Comparison of ENCODE assay signal across 13 cellular contexts in the genomic region with DNA sequence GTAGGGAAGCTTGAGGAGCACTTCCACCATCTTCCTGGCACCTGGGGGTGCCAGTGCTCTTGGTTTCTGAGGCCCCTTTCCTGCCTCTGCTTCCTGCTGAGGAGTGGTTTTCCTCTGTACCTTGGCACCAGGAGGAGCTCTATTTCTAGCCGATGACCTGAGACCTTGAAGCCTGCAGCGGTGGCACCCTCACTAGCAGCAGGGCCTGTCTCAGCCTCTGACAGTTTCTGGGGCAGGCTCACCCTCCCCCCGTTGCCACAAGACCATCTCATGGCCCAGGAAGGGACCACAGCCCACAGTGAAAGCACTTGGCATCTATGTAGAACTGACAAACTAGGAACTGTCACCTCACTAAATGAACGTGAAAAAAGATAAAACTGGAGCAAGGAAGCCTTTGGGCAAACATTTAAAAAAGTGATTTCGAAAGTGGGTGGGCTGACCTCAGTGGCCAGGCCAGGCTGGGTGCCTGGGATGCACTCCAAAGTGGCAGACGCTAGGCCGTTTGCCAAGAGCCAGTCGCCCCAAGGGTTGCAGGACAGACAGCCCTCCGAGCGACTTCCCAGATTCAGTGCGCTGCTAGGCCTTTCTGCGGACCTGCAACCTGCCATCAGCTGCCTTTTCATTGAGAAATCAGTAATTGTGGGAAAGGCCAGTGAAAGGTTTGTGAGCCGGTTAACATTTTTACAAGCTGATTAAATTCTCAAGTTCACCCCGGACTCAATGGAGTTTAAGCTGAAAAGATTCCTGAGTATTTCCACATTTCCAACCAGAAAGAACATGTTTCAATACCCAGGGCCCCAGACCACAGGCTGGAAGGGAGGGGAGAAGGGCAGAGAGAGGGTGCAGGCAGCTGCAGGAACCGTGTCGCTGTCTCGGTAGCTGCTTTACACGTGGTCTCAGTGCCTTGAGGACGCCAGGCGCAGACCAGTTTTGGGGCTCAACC.
A peak's percentile ranks its signal among the peaks of the same experiment; 100 is the strongest.
DNase-seq lines count a peak whose midpoint lies in the region; ATAC-seq, FAIRE-seq and TF ChIP-seq lines count a peak whose summit lies in the region.
"Had no signal": no experiment of that assay in that cellular context is flagged by ENCODE, and none has a peak within 500 bp of the region (broad histone marks: within the 10 kb centered on the region; RNA-seq: fewer than 3 reads in every experiment).

No MANE protein-coding gene starts in this region.

- no peaks in the 10 kb centered on the region for H4K20me1 ChIP-seq in BLaER1

- peak; percentile 63 for ATAC-seq in SK-N-SH treated with all-trans-retinoic acid at 6 μM for 48 hours
- ATAC-seq in Right ventricle myocardium superior (ENCODE audit: poor library complexity) = peak; percentile 96
- ATAC-seq in pancreas = peak in 3 of 4 donors; percentile 31 to 56 (median 36)
- ATAC-seq: body of pancreas; naive thymus-derived CD4-positive, alpha-beta T cell had no signal

- intact Hi-C loops in Right ventricle myocardium superior (cut with DNase I) = loop anchor here (10.0 kb wide), 1 partner anchor 436 kb away; no protein-coding TSS in a partner anchor
- intact Hi-C loops in pancreas (cut with DNase I) = no loop called here

- no peak for FAIRE-seq in pancreas (lab: Jason Lieb, UNC)

- peak overlapping the region; percentile 22; the same call in 1 of the 2 replicates for H3K4me2 ChIP-seq in BLaER1

- H3K27ac ChIP-seq in BLaER1 = no peak overlapping the region
- H3K27ac ChIP-seq in pancreas = no peak overlapping the region
- H3K27ac ChIP-seq: body of pancreas had no signal

- H3K36me3 ChIP-seq in BLaER1 = no peaks in the 10 kb centered on the region
- no peaks in the 10 kb centered on the region for H3K36me3 ChIP-seq in pancreas
- H3K36me3 ChIP-seq: spleen had no signal

- DNase-seq in Right ventricle myocardium superior (peak; percentile 73), pancreas (no peak), HCEC 1CT (no peak), cortex of kidney (lab: John Stamatoyannopoulos, UW) (no peak), NCI-H146 treated with DMSO at 0.1 percent for 48 hours (lab: John Stamatoyannopoulos, UW; ENCODE audit: unreplicated experiment) (no peak), NCI-H2107 (lab: John Stamatoyannopoulos, UW) (no peak)
- DNase-seq: activated T-cell treated with anti-CD3 and anti-CD28 coated beads for 4 hours; body of pancreas; naive thymus-derived CD4-positive, alpha-beta T cell; SHP77; spleen had no signal

- TF ChIP-seq CTCF in pancreas (IDR thresholded peaks at IDR 0.05) = no peak

- H3K27me3 ChIP-seq in BLaER1 (no peaks in the 10 kb centered on the region), pancreas (no peaks in the 10 kb centered on the region)
- H3K27me3 ChIP-seq: body of pancreas, spleen had no signal

- WGBS in pancreas, 2 donors = 65 to 66% methylated on average over 20 of the region's 20 CpGs

- H3K9ac ChIP-seq in BLaER1 = no peak overlapping the region

- no peak overlapping the region for H3K4me3 ChIP-seq in BLaER1
- no peak overlapping the region for H3K4me3 ChIP-seq in pancreas
- H3K4me3 ChIP-seq: body of pancreas, spleen had no signal

- H3K4me1 ChIP-seq in BLaER1 = no peaks in the 10 kb centered on the region; the same call in 1 of the 2 replicates
- no peaks in the 10 kb centered on the region for H3K4me1 ChIP-seq in pancreas
- H3K4me1 ChIP-seq: body of pancreas had no signal

- H3K9me3 ChIP-seq in BLaER1 (no peaks in the 10 kb centered on the region), pancreas (no peaks in the 10 kb centered on the region)
- H3K9me3 ChIP-seq: body of pancreas, spleen had no signal

TF ChIP-seq in SK-N-SH treated with all-trans-retinoic acid at 6 μM for 48 hours, 23 proteins besides CTCF, POLR2A, EP300 and RAD21:
- TF ChIP-seq TCF4 (CRISPR knock-in tag; IDR thresholded peaks at IDR 0.05; ENCODE audit: borderline replicate concordance) = no peak
- no peak for TF ChIP-seq SNAI2 (CRISPR knock-in tag; IDR thresholded peaks at IDR 0.05)
- TF ChIP-seq, protein P1, sequence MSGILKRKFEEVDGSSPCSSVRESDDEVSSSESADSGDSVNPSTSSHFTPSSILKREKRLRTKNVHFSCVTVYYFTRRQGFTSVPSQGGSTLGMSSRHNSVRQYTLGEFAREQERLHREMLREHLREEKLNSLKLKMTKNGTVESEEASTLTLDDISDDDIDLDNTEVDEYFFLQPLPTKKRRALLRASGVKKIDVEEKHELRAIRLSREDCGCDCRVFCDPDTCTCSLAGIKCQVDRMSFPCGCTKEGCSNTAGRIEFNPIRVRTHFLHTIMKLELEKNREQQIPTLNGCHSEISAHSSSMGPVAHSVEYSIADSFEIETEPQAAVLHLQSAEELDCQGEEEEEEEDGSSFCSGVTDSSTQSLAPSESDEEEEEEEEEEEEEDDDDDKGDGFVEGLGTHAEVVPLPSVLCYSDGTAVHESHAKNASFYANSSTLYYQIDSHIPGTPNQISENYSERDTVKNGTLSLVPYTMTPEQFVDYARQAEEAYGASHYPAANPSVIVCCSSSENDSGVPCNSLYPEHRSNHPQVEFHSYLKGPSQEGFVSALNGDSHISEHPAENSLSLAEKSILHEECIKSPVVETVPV (CRISPR knock-in tag; IDR thresholded peaks at IDR 0.05) = no peak
- no peak for TF ChIP-seq PATZ1 (CRISPR knock-in tag; IDR thresholded peaks at IDR 0.05; ENCODE audit: borderline replicate concordance)
- TF ChIP-seq ARNTL (CRISPR knock-in tag; IDR thresholded peaks at IDR 0.05; ENCODE audit: borderline replicate concordance, low read depth) = no peak
- no peak for TF ChIP-seq GLIS3 (CRISPR knock-in tag; IDR thresholded peaks at IDR 0.05)
- TF ChIP-seq ZC3H10 (CRISPR knock-in tag; IDR thresholded peaks at IDR 0.05) = no peak
- no peak for TF ChIP-seq ZFP30 (CRISPR knock-in tag; IDR thresholded peaks at IDR 0.05)
- no peak for TF ChIP-seq ISL1 (CRISPR knock-in tag; IDR thresholded peaks at IDR 0.05)
- no peak for TF ChIP-seq ESRRG (CRISPR knock-in tag; IDR thresholded peaks at IDR 0.05)
- TF ChIP-seq, protein P2, sequence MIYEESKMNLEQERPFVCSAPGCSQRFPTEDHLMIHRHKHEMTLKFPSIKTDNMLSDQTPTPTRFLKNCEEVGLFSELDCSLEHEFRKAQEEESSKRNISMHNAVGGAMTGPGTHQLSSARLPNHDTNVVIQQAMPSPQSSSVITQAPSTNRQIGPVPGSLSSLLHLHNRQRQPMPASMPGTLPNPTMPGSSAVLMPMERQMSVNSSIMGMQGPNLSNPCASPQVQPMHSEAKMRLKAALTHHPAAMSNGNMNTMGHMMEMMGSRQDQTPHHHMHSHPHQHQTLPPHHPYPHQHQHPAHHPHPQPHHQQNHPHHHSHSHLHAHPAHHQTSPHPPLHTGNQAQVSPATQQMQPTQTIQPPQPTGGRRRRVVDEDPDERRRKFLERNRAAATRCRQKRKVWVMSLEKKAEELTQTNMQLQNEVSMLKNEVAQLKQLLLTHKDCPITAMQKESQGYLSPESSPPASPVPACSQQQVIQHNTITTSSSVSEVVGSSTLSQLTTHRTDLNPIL (CRISPR knock-in tag; IDR thresholded peaks at IDR 0.05; ENCODE audit: low read depth) = no peak
- no peak for TF ChIP-seq TSHZ2 (CRISPR knock-in tag; IDR thresholded peaks at IDR 0.05)
- TF ChIP-seq OSR1 (CRISPR knock-in tag; IDR thresholded peaks at IDR 0.05) = no peak
- no peak for TF ChIP-seq BACH2 (CRISPR knock-in tag; IDR thresholded peaks at IDR 0.05; ENCODE audit: borderline replicate concordance)

Comparison
In these comparisons a context has a peak if more than half of its experiments do, and no peak if none do; other contexts are left out.
1. ATAC-seq: peak in every context shown above with its lines; median percentile 96 in Right ventricle myocardium superior; 63 in SK-N-SH treated with all-trans-retinoic acid at 6 μM for 48 hours; 36 in pancreas.